In genomic region chr12:103627189-103627855, GRCh38 we compare ENCODE assay signal across 23 cellular contexts. TPM values are rescaled to one million over a fixed set of nuclear protein-coding genes. Genes with fewer than 3 reads are reported as not detected.
DNase-seq lines count a peak whose midpoint lies in the region; ATAC-seq and TF ChIP-seq lines count a peak whose summit lies in the region.
"Had no signal": no experiment of that assay in that cellular context is flagged by ENCODE, and none has a peak within 500 bp of the region (broad histone marks: within the 10 kb centered on the region; RNA-seq: fewer than 3 reads in every experiment).

No MANE protein-coding gene starts in this region.

- no peak overlapping the region for H3K27ac Mint-ChIP-seq in natural killer cell treated with Interleukin-12 subunit alpha and Interleukin-12 subunit beta and Interleukin-15 and Interleukin-18, amount 100 ng/mL, for 72 hours
- H3K27ac Mint-ChIP-seq in natural killer cell = no peak overlapping the region
- no peak overlapping the region for H3K27ac Mint-ChIP-seq in activated CD8-positive, alpha-beta T cell treated with anti-CD3 and anti-CD28 coated beads, Interleukin-2, amount 10 ng/mL, durations not matched to agents 7 days and 5 days
- H3K27ac Mint-ChIP-seq: activated naive CD4-positive, alpha-beta T cell treated with anti-CD3 and anti-CD28 coated beads for 36 hours; B cell; progenitor cell of endocrine pancreas had no signal

- WGBS in esophagus muscularis mucosa = 94% methylated on average over 3 of the region's 3 CpGs

- no peak for TF ChIP-seq EP300 in esophagus muscularis mucosa (IDR thresholded peaks at IDR 0.05)

- intact Hi-C loops in natural killer cell (cut with micrococcal nuclease) (no loop called here), esophagus muscularis mucosa (cut with DNase I) (loop anchor here (5.0 kb wide), 2 partner anchors 130 to 245 kb away; no protein-coding TSS in a partner anchor), mucosa of descending colon (cut with DNase I, micrococcal nuclease) (loop anchor here in 1 of 2 donors (10.0 kb wide), 1 partner anchor 247 kb away; no protein-coding TSS in a partner anchor)

- H3K9me3 Mint-ChIP-seq in natural killer cell treated with Interleukin-12 subunit alpha and Interleukin-12 subunit beta and Interleukin-15 and Interleukin-18, amount 100 ng/mL, for 72 hours = no peaks in the 10 kb centered on the region
- no peaks in the 10 kb centered on the region for H3K9me3 Mint-ChIP-seq in natural killer cell
- no peaks in the 10 kb centered on the region for H3K9me3 Mint-ChIP-seq in activated CD8-positive, alpha-beta T cell treated with anti-CD3 and anti-CD28 coated beads, Interleukin-2, amount 10 ng/mL, durations not matched to agents 7 days and 5 days (ENCODE audit: insufficient read depth)
- H3K9me3 Mint-ChIP-seq: neural crest cell had no signal

- POLR2A ChIA-PET in activated CD8-positive, alpha-beta T cell treated with anti-CD3 and anti-CD28 coated beads, Interleukin-2, amount 10 ng/mL, durations not matched to agents 7 days and 5 days (lab: Charles Lee) = no interaction called here

- DNase-seq in natural killer cell treated with Interleukin-12 subunit alpha and Interleukin-12 subunit beta and Interleukin-15 and Interleukin-18, amount 100 ng/mL, for 72 hours (ENCODE audit: low spot score) = no peak
- no peak for DNase-seq in natural killer cell
- DNase-seq in esophagus muscularis mucosa (ENCODE audit: extremely low spot score) = peak; percentile 89
- DNase-seq in mucosa of descending colon = no peak
- no peak for DNase-seq in epidermal melanocyte (ENCODE audit: insufficient read length, low spot score)
- no peak for DNase-seq in activated CD8-positive, alpha-beta T cell treated with anti-CD3 and anti-CD28 coated beads, Interleukin-2, amount 10 ng/mL, durations not matched to agents 7 days and 5 days
- DNase-seq in GM20000 (ENCODE audit: low spot score) = no peak
- DNase-seq: activated CD4-positive, alpha-beta T cell treated with anti-CD3 and anti-CD28 coated beads for 4 hours; activated T-cell treated with anti-CD3 and anti-CD28 coated beads, Interleukin-2, amount 50 U/mL, for 48 hours; GOT3; left lung; stimulated activated CD4-positive, alpha-beta T cell treated with anti-CD3 and anti-CD28 coated beads, Interleukin-4, amount 100 ng/mL, for 1 hour; stimulated activated naive CD4-positive, alpha-beta T cell treated with Interleukin-2 at 50 U/mL for 16 hours had no signal

- H3K36me3 Mint-ChIP-seq in natural killer cell treated with Interleukin-12 subunit alpha and Interleukin-12 subunit beta and Interleukin-15 and Interleukin-18, amount 100 ng/mL, for 72 hours = no peaks in the 10 kb centered on the region
- no peaks in the 10 kb centered on the region for H3K36me3 Mint-ChIP-seq in natural killer cell
- H3K36me3 Mint-ChIP-seq in activated CD8-positive, alpha-beta T cell treated with anti-CD3 and anti-CD28 coated beads, Interleukin-2, amount 10 ng/mL, durations not matched to agents 7 days and 5 days (ENCODE audit: low read depth) = no peaks in the 10 kb centered on the region

- H3K9me3 ChIP-seq in esophagus muscularis mucosa (peaks cover 0 to 6% (median 0%) of the 10 kb centered on the region in 4 donors), mucosa of descending colon (no peaks in the 10 kb centered on the region)
- H3K9me3 ChIP-seq: left lung, SJSA1 had no signal

- no peak for TF ChIP-seq CTCF in natural killer cell (IDR thresholded peaks at IDR 0.05)
- TF ChIP-seq CTCF in esophagus muscularis mucosa (IDR thresholded peaks at IDR 0.05) = no peak
- no peak for TF ChIP-seq CTCF in mucosa of descending colon (IDR thresholded peaks at IDR 0.05)
- no peak for TF ChIP-seq CTCF in GM20000 (IDR thresholded peaks at IDR 0.05; ENCODE audit: extremely low read depth, missing control alignments)

- H3K4me3 Mint-ChIP-seq in natural killer cell treated with Interleukin-12 subunit alpha and Interleukin-12 subunit beta and Interleukin-15 and Interleukin-18, amount 100 ng/mL, for 72 hours = no peak overlapping the region
- H3K4me3 Mint-ChIP-seq in natural killer cell = no peak overlapping the region
- no peak overlapping the region for H3K4me3 Mint-ChIP-seq in activated CD8-positive, alpha-beta T cell treated with anti-CD3 and anti-CD28 coated beads, Interleukin-2, amount 10 ng/mL, durations not matched to agents 7 days and 5 days
- H3K4me3 Mint-ChIP-seq: activated naive CD4-positive, alpha-beta T cell treated with anti-CD3 and anti-CD28 coated beads for 36 hours; B cell; neural crest cell had no signal

- TF ChIP-seq POLR2A in esophagus muscularis mucosa (IDR thresholded peaks at IDR 0.05; ENCODE audit: low read depth) = no peak

- H3K4me1 Mint-ChIP-seq in natural killer cell treated with Interleukin-12 subunit alpha and Interleukin-12 subunit beta and Interleukin-15 and Interleukin-18, amount 100 ng/mL, for 72 hours (ENCODE audit: low read depth in 2 of 2) = no peaks in the 10 kb centered on the region
- no peaks in the 10 kb centered on the region for H3K4me1 Mint-ChIP-seq in natural killer cell
- H3K4me1 Mint-ChIP-seq in activated CD8-positive, alpha-beta T cell treated with anti-CD3 and anti-CD28 coated beads, Interleukin-2, amount 10 ng/mL, durations not matched to agents 7 days and 5 days (ENCODE audit: low read depth) = no peaks in the 10 kb centered on the region
- H3K4me1 Mint-ChIP-seq: B cell, neural crest cell had no signal

- H3K27ac ChIP-seq in esophagus muscularis mucosa (replicated peaks in 1 of 4) = peak overlapping the region in 2 of 4 donors; percentile 73 to 77
- H3K27ac ChIP-seq: left lung, SJSA1, tibial nerve had no signal

- no peak overlapping the region for H3K4me3 ChIP-seq in esophagus muscularis mucosa
- H3K4me3 ChIP-seq in mucosa of descending colon = no peak overlapping the region
- H3K4me3 ChIP-seq: left lung, SJSA1, tibial nerve had no signal

- H3K27me3 Mint-ChIP-seq in natural killer cell treated with Interleukin-12 subunit alpha and Interleukin-12 subunit beta and Interleukin-15 and Interleukin-18, amount 100 ng/mL, for 72 hours = peaks cover 0 to 19% of the 10 kb centered on the region in 2 donors
- H3K27me3 Mint-ChIP-seq in natural killer cell (ENCODE audit: low read depth in 2 of 2) = no peaks in the 10 kb centered on the region
- H3K27me3 Mint-ChIP-seq in activated CD8-positive, alpha-beta T cell treated with anti-CD3 and anti-CD28 coated beads, Interleukin-2, amount 10 ng/mL, durations not matched to agents 7 days and 5 days (ENCODE audit: low read depth) = no peaks in the 10 kb centered on the region

- H3K36me3 ChIP-seq in esophagus muscularis mucosa (no peaks in the 10 kb centered on the region), mucosa of descending colon (ENCODE audit: low read depth) (no peaks in the 10 kb centered on the region)
- H3K36me3 ChIP-seq: left lung, SJSA1, tibial nerve had no signal

- peak; percentile 14 to 17 for ATAC-seq in natural killer cell treated with Interleukin-12 subunit alpha and Interleukin-12 subunit beta and Interleukin-15 and Interleukin-18, amount 100 ng/mL, for 72 hours
- ATAC-seq in natural killer cell = no peak
- peak; percentile 14 for ATAC-seq in mucosa of descending colon
- ATAC-seq in GM18873 (IDR thresholded peaks at IDR 0.05; ENCODE audit: low FRiP score, unreplicated experiment) = no peak
- no peak for ATAC-seq in activated CD8-positive, alpha-beta T cell treated with anti-CD3 and anti-CD28 coated beads, Interleukin-2, amount 10 ng/mL, durations not matched to agents 7 days and 5 days
- ATAC-seq: left lung had no signal

- no peaks in the 10 kb centered on the region for H3K27me3 ChIP-seq in esophagus muscularis mucosa
- H3K27me3 ChIP-seq: left lung, SJSA1, tibial nerve had no signal

- CTCF ChIA-PET in activated CD8-positive, alpha-beta T cell treated with anti-CD3 and anti-CD28 coated beads, Interleukin-2, amount 10 ng/mL, durations not matched to agents 7 days and 5 days (lab: Charles Lee) = interaction anchor here (1.5 kb wide), 1 partner anchor 14 kb away, joined by 6 read pairs; no protein-coding TSS in a partner anchor

- H3K4me1 ChIP-seq in esophagus muscularis mucosa (peaks cover 13 to 29% (median 18%) of the 10 kb centered on the region in 4 donors), mucosa of descending colon (ENCODE audit: low read depth) (no peaks in the 10 kb centered on the region)
- H3K4me1 ChIP-seq: left lung, SJSA1 had no signal

RNA-seq across cellular contexts. Expression of gene STAB2, which starts 40.2 kb away (rescaled TPM):
- total RNA-seq in natural killer cell treated with Interleukin-12 subunit alpha and Interleukin-12 subunit beta and Interleukin-15 and Interleukin-18, amount 100 ng/mL, for 72 hours = not detected
- total RNA-seq in natural killer cell (not detected), esophagus muscularis mucosa (under 1 TPM in 3 of 4 donors, not detected in 1; under 0.01 to 0.50 (median 0.29) TPM), mucosa of descending colon (1 to 10 TPM in 1 of 3 donors, under 1 TPM in 2; 0.85 to 1.5 (median 0.98) TPM)
- not detected for total RNA-seq in activated CD8-positive, alpha-beta T cell treated with anti-CD3 and anti-CD28 coated beads, Interleukin-2, amount 10 ng/mL, durations not matched to agents 7 days and 5 days
- total RNA-seq: activated naive CD4-positive, alpha-beta T cell treated with anti-CD3 and anti-CD28 coated beads for 36 hours; B cell; LHCN-M2; neural crest cell; PC-3; progenitor cell of endocrine pancreas; SJSA1; T-helper 1 cell treated with Interleukin-12 subunit alpha and Interleukin-12 subunit beta and Interleukin-4 antibody, amounts not matched to agents 30 ng/mL and 1 ng/mL, for 36 hours had no signal

Comparison
In these comparisons a context has a peak if more than half of its experiments do, and no peak if none do; other contexts are left out.
1. ATAC-seq: peak in natural killer cell treated with Interleukin-12 subunit alpha and Interleukin-12 subunit beta and Interleukin-15 and Interleukin-18, amount 100 ng/mL, for 72 hours (2 of 2) and mucosa of descending colon (single experiment); none in natural killer cell (0 of 3), GM18873 (single experiment) and activated CD8-positive, alpha-beta T cell treated with anti-CD3 and anti-CD28 coated beads, Interleukin-2, amount 10 ng/mL, durations not matched to agents 7 days and 5 days (single experiment).